9 cellular contexts compared by ENCODE assay signal in genomic region chr9:84397822-84398221, GRCh38. TPM values are rescaled to one million over a fixed set of nuclear protein-coding genes. Genes with fewer than 3 reads are reported as not detected.
A peak's percentile ranks its signal among the peaks of the same experiment; 100 is the strongest.
DNase-seq lines count a peak whose midpoint lies in the region; ATAC-seq and TF ChIP-seq lines count a peak whose summit lies in the region.
"Had no signal": no experiment of that assay in that cellular context is flagged by ENCODE, and none has a peak within 500 bp of the region (broad histone marks: within the 10 kb centered on the region; RNA-seq: fewer than 3 reads in every experiment).

No MANE protein-coding gene starts in this region.

- no peak overlapping the region for H3K56ac ChIP-seq in mesendoderm (ENCODE audit: low read length)

- H3K18ac ChIP-seq in mesendoderm (ENCODE audit: low read length), result no peak overlapping the region

- H3K27me3 ChIP-seq in KMS-11 (ENCODE audit: insufficient read depth, low read depth) (no peaks in the 10 kb centered on the region), mammary epithelial cell (ENCODE audit: insufficient read depth, low read length) (no peaks in the 10 kb centered on the region), mesendoderm (ENCODE audit: insufficient read depth, low read length, poor library complexity) (no peaks in the 10 kb centered on the region)

- 0 out of 2 replicates have a peak overlapping the region, but pooled peaks have one; percentile 0 for H2AFZ ChIP-seq in KMS-11 (ENCODE audit: low read depth)
- H2AFZ ChIP-seq in mammary epithelial cell (ENCODE audit: low read depth, low read length), result no peak overlapping the region

- TF ChIP-seq CTCF in KMS-11 (conservative IDR thresholded peaks at IDR 0.05; ENCODE audit: low read depth, low read length) (no peak), mammary epithelial cell (conservative IDR thresholded peaks at IDR 0.05 in 1 of 2, IDR thresholded peaks at IDR 0.05 in 1 of 2; ENCODE audit: extremely low read depth in 1 of 2, insufficient read depth in 1 of 2, low read depth in 1 of 2, low read length in 2 of 2) (no peak), GM13976 (IDR thresholded peaks at IDR 0.05; ENCODE audit: borderline replicate concordance, control extremely low read depth, extremely low read depth, insufficient read depth, missing control alignments) (no peak)

- DNase-seq in Daoy (ENCODE audit: low read depth), result peak; percentile 59
- peak; percentile 26 for DNase-seq in mammary epithelial cell
- peak; percentile 40 for DNase-seq in mesendoderm
- DNase-seq in GM13976 (ENCODE audit: low spot score), result no peak
- DNase-seq in NCI-H2227 (lab: John Stamatoyannopoulos, UW; ENCODE audit: unreplicated experiment), result no peak

- H2BK5ac ChIP-seq in mesendoderm (ENCODE audit: low read length), result no peak overlapping the region

- H3K9ac ChIP-seq in KMS-11 (no peak overlapping the region), mammary epithelial cell (ENCODE audit: insufficient read depth, low read length) (no peak overlapping the region), mesendoderm (ENCODE audit: low read length) (no peak overlapping the region)

- no peaks in the 10 kb centered on the region for H3K36me3 ChIP-seq in KMS-11 (ENCODE audit: insufficient read depth)
- no peaks in the 10 kb centered on the region for H3K36me3 ChIP-seq in mammary epithelial cell (ENCODE audit: insufficient read depth, low read length)
- H3K36me3 ChIP-seq in mesendoderm (ENCODE audit: control insufficient read depth, insufficient read depth, low read length), result no peaks in the 10 kb centered on the region
- H3K36me3 ChIP-seq: suprapubic skin had no signal

- H2BK15ac ChIP-seq in mesendoderm (replicated peaks; ENCODE audit: low read depth), result no peak overlapping the region

- CTCF ChIA-PET in mammary epithelial cell (lab: Charles Lee; ENCODE audit: low non-redundant PET), result interaction anchor here (0.7 to 1.2 kb wide), 2 partner anchors 383 to 1212 kb away, joined by 3 to 5 read pairs; no protein-coding TSS in a partner anchor

- no peaks in the 10 kb centered on the region for H4K20me1 ChIP-seq in KMS-11 (ENCODE audit: insufficient read depth)
- no peaks in the 10 kb centered on the region for H4K20me1 ChIP-seq in mammary epithelial cell (ENCODE audit: insufficient read depth, low read length)

- H2BK120ac ChIP-seq in mesendoderm (ENCODE audit: low read depth, low read length), result no peak overlapping the region

- no TSS peak for BruUV-seq in mammary epithelial cell (replicated peaks; lab: Mats Ljungman, UMichigan)

- H4K5ac ChIP-seq in mesendoderm (ENCODE audit: low read length), result no peak overlapping the region

- in situ Hi-C loops in mammary epithelial cell (cut with MboI; ENCODE audit: low sequenced_read_pairs in 2 of 2), result loop anchor here in 1 of 2 donors (25.0 kb wide), 2 partner anchors 539 to 864 kb away; no protein-coding TSS in a partner anchor
- in situ Hi-C loops in GM13976 (cut with MboI; ENCODE audit: low sequenced_read_pairs, unreplicated experiment), result loop anchor here (25.0 kb wide), 1 partner anchor 1014 kb away; no protein-coding TSS in a partner anchor

- H3K4ac ChIP-seq in mesendoderm (ENCODE audit: low read depth, low read length), result no peak overlapping the region

- no peak for ATAC-seq in HG03442 (IDR thresholded peaks at IDR 0.05; ENCODE audit: unreplicated experiment)
- no peak for ATAC-seq in GM21737 (IDR thresholded peaks at IDR 0.05; ENCODE audit: unreplicated experiment)

- dilution Hi-C loops in mammary epithelial cell (cut with HindIII; ENCODE audit: low sequenced_read_pairs), result no loop called here

- intact Hi-C loops in mammary epithelial cell (cut with micrococcal nuclease), result loop anchor here (1.0 to 2.0 kb wide), 10 partner anchors 63 to 1213 kb away; partner anchors contain the start of gene NTRK2

- no peak overlapping the region for H3K4me3 ChIP-seq in KMS-11 (IDR thresholded peaks at IDR 0.05; ENCODE audit: insufficient read depth, low read depth, low read length)
- H3K4me3 ChIP-seq in mammary epithelial cell (replicated peaks in 1 of 3; ENCODE audit: insufficient read depth in 1 of 3, low read depth in 2 of 3, low read length in 3 of 3), result no peak overlapping the region
- no peak overlapping the region for H3K4me3 ChIP-seq in mesendoderm (ENCODE audit: low read length)
- H3K4me3 ChIP-seq: suprapubic skin had no signal

- no peak overlapping the region for H4K8ac ChIP-seq in mesendoderm (ENCODE audit: low read depth, low read length)

- H3K4me2 ChIP-seq in KMS-11 (no peak overlapping the region), mammary epithelial cell (ENCODE audit: insufficient read depth, low read depth, low read length) (no peak overlapping the region), mesendoderm (ENCODE audit: low read length) (no peak overlapping the region)

- no peaks in the 10 kb centered on the region for H3K79me2 ChIP-seq in KMS-11 (ENCODE audit: insufficient read depth, low read depth)
- no peaks in the 10 kb centered on the region for H3K79me2 ChIP-seq in mammary epithelial cell (ENCODE audit: insufficient read depth, low read length)
- no peaks in the 10 kb centered on the region for H3K79me2 ChIP-seq in mesendoderm (ENCODE audit: control insufficient read depth, insufficient read depth, low read length)

- H2AK5ac ChIP-seq in mesendoderm (ENCODE audit: low read length), result no peak overlapping the region

- H3K79me1 ChIP-seq in mesendoderm (ENCODE audit: low read length), result no peaks in the 10 kb centered on the region

- H3K27ac ChIP-seq in KMS-11 (no peak overlapping the region), mammary epithelial cell (ENCODE audit: insufficient read depth, low read depth, low read length) (no peak overlapping the region), mesendoderm (ENCODE audit: low read depth, low read length) (no peak overlapping the region)
- H3K27ac ChIP-seq: suprapubic skin had no signal

- H3K4me1 ChIP-seq in KMS-11 (ENCODE audit: low read depth, poor library complexity, severe bottlenecking) (no peaks in the 10 kb centered on the region), mammary epithelial cell (ENCODE audit: insufficient read depth, low read length) (no peaks in the 10 kb centered on the region), mesendoderm (ENCODE audit: control insufficient read depth, low read depth, low read length) (no peaks in the 10 kb centered on the region)
- H3K4me1 ChIP-seq: suprapubic skin had no signal

- no peak overlapping the region for H3K23ac ChIP-seq in mesendoderm (ENCODE audit: low read length)

- WGBS in mammary epithelial cell (ENCODE audit: low coverage, missing lambda C conversion rate), result 54% methylated on average over 4 of the region's 8 CpGs
- no CpG with 5 or more reads among the region's 8 CpGs for WGBS in mesendoderm (ENCODE audit: extremely low coverage, insufficient coverage, low lambda C conversion rate)

- no peaks in the 10 kb centered on the region for H3K9me3 ChIP-seq in mammary epithelial cell (replicated peaks; ENCODE audit: insufficient read depth, low read length)
- H3K9me3 ChIP-seq: suprapubic skin had no signal

RNA-seq across cellular contexts. Expression of gene SLC28A3, which starts 57.3 kb away (rescaled TPM):
- 0.06 and 0.36 TPM in 2 replicates for total RNA-seq in Daoy (2014; rRNA removed; shearing (Covaris generic))
- total RNA-seq in mammary epithelial cell, result under 1 TPM; under 0.01 to 0.94 TPM
- polyA plus RNA-seq in mammary epithelial cell, result 0.12 TPM
- not detected for polyA minus RNA-seq in mammary epithelial cell
- polyA plus RNA-seq in mesendoderm (2013, experiment 1 of 2), result not detected
- polyA plus RNA-seq in mesendoderm (2013, experiment 2 of 2), result not detected

Comparison
In these comparisons a context has a peak if more than half of its experiments do, and no peak if none do; other contexts are left out.
1. DNase-seq: peak in Daoy (single experiment), mammary epithelial cell (single experiment) and mesendoderm (single experiment); none in GM13976 (single experiment) and NCI-H2227 (single experiment).